32 cellular contexts compared by ENCODE assay signal in genomic region chr1:26429741-26430140, GRCh38. TPM values are rescaled to one million over a fixed set of nuclear protein-coding genes. Genes with fewer than 3 reads are reported as not detected.
DNase-seq lines count a peak whose midpoint lies in the region; ATAC-seq and TF ChIP-seq lines count a peak whose summit lies in the region.
"Had no signal": no experiment of that assay in that cellular context is flagged by ENCODE, and none has a peak within 500 bp of the region (broad histone marks: within the 10 kb centered on the region; RNA-seq: fewer than 3 reads in every experiment).

No MANE protein-coding gene starts in this region.

- H3K27ac ChIP-seq in GM23338 (ENCODE audit: low read depth) (peak overlapping the region; percentile 92), PC-3 (ENCODE audit: low read length) (no peak overlapping the region), iPS-20b (ENCODE audit: low read length) (no peak overlapping the region), sigmoid colon (no peak overlapping the region)
- H3K27ac ChIP-seq: brain microvascular endothelial cell, parathyroid adenoma, right atrium auricular region, SJSA1 had no signal

- H3K4me1 ChIP-seq in GM23338 (ENCODE audit: insufficient read depth) (peaks cover 61% of the 10 kb centered on the region), PC-3 (ENCODE audit: insufficient read depth, low read length) (peaks cover 26% of the 10 kb centered on the region), iPS-20b (ENCODE audit: insufficient read depth, low read length) (peaks cover 21% of the 10 kb centered on the region; the same call in 1 of the 2 replicates), sigmoid colon (peaks cover 0 to 29% (median 20%) of the 10 kb centered on the region in 4 donors)
- H3K4me1 ChIP-seq: parathyroid adenoma had no signal

- H3K4me2 ChIP-seq in GM23338, result peak overlapping the region; percentile 59
- H3K4me2 ChIP-seq in PC-3 (ENCODE audit: low read length), result no peak overlapping the region

- H3K27ac Mint-ChIP-seq in GM23338, result peak overlapping the region; percentile 89
- H3K27ac Mint-ChIP-seq: activated naive CD4-positive, alpha-beta T cell treated with anti-CD3 and anti-CD28 coated beads for 36 hours; CD8-positive, alpha-beta memory T cell; nephron progenitor cell; type B pancreatic cell had no signal

- H4K20me1 ChIP-seq in GM23338 (replicated peaks; ENCODE audit: insufficient read depth) (peaks cover 36% of the 10 kb centered on the region), PC-3 (ENCODE audit: low read length) (no peaks in the 10 kb centered on the region)

- POLR2A ChIA-PET in PC-3 (lab: Charles Lee; ENCODE audit: unreplicated experiment), result no interaction called here

- intact Hi-C loops in PC-3 (cut with micrococcal nuclease), result no loop called here
- intact Hi-C loops in sigmoid colon (cut with DNase I), result loop anchor here (5.0 kb wide), 1 partner anchor 152 kb away; no protein-coding TSS in a partner anchor

- H3K79me2 ChIP-seq in GM23338 (replicated peaks; ENCODE audit: insufficient read depth) (peaks cover 35% of the 10 kb centered on the region), PC-3 (ENCODE audit: low read length) (peaks cover 25% of the 10 kb centered on the region)
- H3K79me2 ChIP-seq: parathyroid adenoma had no signal

- H3K9me3 Mint-ChIP-seq in GM23338, result no peaks in the 10 kb centered on the region
- H3K9me3 Mint-ChIP-seq: activated naive CD4-positive, alpha-beta T cell treated with anti-CD3 and anti-CD28 coated beads for 36 hours; CD8-positive, alpha-beta memory T cell; nephron progenitor cell; type B pancreatic cell had no signal

- H3K4me3 Mint-ChIP-seq in GM23338, result peak overlapping the region; percentile 60
- H3K4me3 Mint-ChIP-seq: activated naive CD4-positive, alpha-beta T cell treated with anti-CD3 and anti-CD28 coated beads for 36 hours; nephron progenitor cell; type B pancreatic cell had no signal

- peaks cover 22% of the 10 kb centered on the region for H3K27me3 Mint-ChIP-seq in GM23338 (ENCODE audit: insufficient read depth, low read depth, poor library complexity)
- H3K27me3 Mint-ChIP-seq: type B pancreatic cell had no signal

- TF ChIP-seq POLR2A in sigmoid colon (IDR thresholded peaks at IDR 0.05), result no peak

- H3K27me3 ChIP-seq in GM23338 (ENCODE audit: insufficient read depth) (no peaks in the 10 kb centered on the region), PC-3 (ENCODE audit: low read length) (no peaks in the 10 kb centered on the region), iPS-20b (ENCODE audit: insufficient read depth, low read length) (no peaks in the 10 kb centered on the region), sigmoid colon (peaks cover 0 to 3% (median 0%) of the 10 kb centered on the region in 3 donors)
- H3K27me3 ChIP-seq: brain microvascular endothelial cell, right atrium auricular region had no signal

- peaks cover 59% of the 10 kb centered on the region for H3K4me1 Mint-ChIP-seq in GM23338

- H3K9me2 ChIP-seq in GM23338 (ENCODE audit: insufficient read depth) (no peaks in the 10 kb centered on the region), PC-3 (replicated peaks; ENCODE audit: low read length) (no peaks in the 10 kb centered on the region)

- H3K4me3 ChIP-seq in GM23338, result peak overlapping the region; percentile 22; the same call in 1 of the 2 replicates
- H3K4me3 ChIP-seq in PC-3 (ENCODE audit: low read length), result no peak overlapping the region
- H3K4me3 ChIP-seq in iPS-20b (ENCODE audit: low read length), result peak overlapping the region; percentile 51; the same call in 1 of the 2 replicates
- H3K4me3 ChIP-seq in sigmoid colon, result no peak overlapping the region
- H3K4me3 ChIP-seq: lung, right atrium auricular region, SJSA1 had no signal

- TF ChIP-seq CTCF in GM23338 (conservative IDR thresholded peaks at IDR 0.05; ENCODE audit: low read depth in 2 of 2) (no peak), PC-3 (conservative IDR thresholded peaks at IDR 0.05; ENCODE audit: low read depth, low read length) (no peak), sigmoid colon (IDR thresholded peaks at IDR 0.05) (no peak)

- no peaks in the 10 kb centered on the region for H3K9me3 ChIP-seq in PC-3 (ENCODE audit: low read length)
- no peaks in the 10 kb centered on the region for H3K9me3 ChIP-seq in iPS-20b (ENCODE audit: insufficient read depth, low read depth, low read length)
- no peaks in the 10 kb centered on the region for H3K9me3 ChIP-seq in sigmoid colon
- H3K9me3 ChIP-seq: right atrium auricular region, SJSA1 had no signal

- WGBS in sigmoid colon, 2 donors, result 93 to 95% methylated on average over 2 of the region's 2 CpGs

- peaks cover 62% of the 10 kb centered on the region for H3K36me3 Mint-ChIP-seq in GM23338 (ENCODE audit: low read depth)

- H3F3A ChIP-seq in GM23338 (replicated peaks; ENCODE audit: low read depth), result peaks cover 60% of the 10 kb centered on the region
- no peaks in the 10 kb centered on the region for H3F3A ChIP-seq in PC-3 (ENCODE audit: low read length, unreplicated experiment)

- H2AFZ ChIP-seq in GM23338 (no peak overlapping the region), PC-3 (ENCODE audit: low read length) (no peak overlapping the region)
- H2AFZ ChIP-seq: parathyroid adenoma had no signal

- CTCF ChIA-PET in PC-3 (lab: Charles Lee), result interaction anchor here (0.6 kb wide), 1 partner anchor 13 kb away, joined by 5 read pairs; no protein-coding TSS in a partner anchor

- H3K9ac ChIP-seq in PC-3 (ENCODE audit: low read length), result no peak overlapping the region
- peak overlapping the region; percentile 59 for H3K9ac ChIP-seq in iPS-20b (ENCODE audit: low read depth, low read length)
- H3K9ac ChIP-seq: parathyroid adenoma had no signal

- no peak for TF ChIP-seq EP300 in sigmoid colon (IDR thresholded peaks at IDR 0.05)

- TSS peak; percentile 6 for BruUV-seq in PC-3 (replicated peaks; lab: Mats Ljungman, UMichigan)

- peak; percentile 69 for DNase-seq in GM23338 (ENCODE audit: low spot score)
- no peak for DNase-seq in PC-3
- DNase-seq in HuH-7 (ENCODE audit: low spot score), result no peak
- DNase-seq in sigmoid colon, result no peak
- DNase-seq: activated CD4-positive, alpha-beta T cell treated with anti-CD3 and anti-CD28 coated beads, Interleukin-2, amount 50 U/mL, for 48 hours; activated naive CD4-positive, alpha-beta T cell treated with anti-CD3 and anti-CD28 coated beads for 36 hours; brain microvascular endothelial cell; CD8-positive, alpha-beta memory T cell; DMS 273 treated with DMSO at 0.1 percent for 48 hours; effector memory CD4-positive, alpha-beta T cell; EL; erythroblast; KBM-7; MM.1S; NCI-H1417; NCI-H345; nephron progenitor cell; stimulated activated CD4-positive, alpha-beta T cell treated with anti-CD3 and anti-CD28 coated beads, Interleukin-12 subunit alpha, Interleukin-12 subunit beta, amount 100 ng/mL, for 4 hours; stimulated activated CD4-positive, alpha-beta T cell treated with anti-CD3 and anti-CD28 coated beads, Interleukin-4, amount 100 ng/mL, for 1 hour; T-helper 1 cell had no signal

- H3K36me3 ChIP-seq in GM23338 (ENCODE audit: insufficient read depth), result peaks cover 36% of the 10 kb centered on the region
- H3K36me3 ChIP-seq in PC-3 (ENCODE audit: low read depth, low read length), result 0 out of 2 replicates have a peak, but pooled peaks cover 3% of the 10 kb centered on the region
- H3K36me3 ChIP-seq in iPS-20b (ENCODE audit: insufficient read depth, low read depth, low read length), result peaks cover 62% of the 10 kb centered on the region
- H3K36me3 ChIP-seq in sigmoid colon, result peaks cover 0 to 9% (median 0%) of the 10 kb centered on the region in 4 donors
- H3K36me3 ChIP-seq: right atrium auricular region had no signal

- ATAC-seq in GM23338 (peak; percentile 52), PC-3 (no peak), GM19395 (IDR thresholded peaks at IDR 0.05; ENCODE audit: unreplicated experiment) (no peak)
- ATAC-seq: activated CD4-positive, CD25-positive, alpha-beta regulatory T cell treated with anti-CD3 and anti-CD28 coated beads, Interleukin-2, amount 50 U/mL, for 24 hours had no signal

TF ChIP-seq in GM23338, 12 proteins besides CTCF, POLR2A, EP300 and RAD21 (continues in another document):
- TF ChIP-seq NANOG (IDR thresholded peaks at IDR 0.05; ENCODE audit: borderline replicate concordance), result no peak
- TF ChIP-seq STAT1 (IDR thresholded peaks at IDR 0.05; ENCODE audit: unreplicated experiment), result no peak

RNA-seq across cellular contexts. Expression of gene DHDDS, which starts 2.4 kb away (rescaled TPM):
- 47.2 and 49.5 TPM in 2 replicates for total RNA-seq in GM23338 (2014; rRNA removed; shearing (Covaris generic))
- 26.9 and 32.6 TPM in 2 replicates for polyA plus RNA-seq in GM23338 (2016; fragmentation: Nextera tagmentation; extraction: Ambion mirVana)
- total RNA-seq in PC-3 (2014; rRNA removed), result 49.6 and 52.8 TPM in 2 replicates
- 10 to 100 TPM; 16.6 to 33.5 (median 24.7) TPM for total RNA-seq in sigmoid colon
- 10 to 100 TPM; 46.2 to 64.3 (median 59.0) TPM for polyA plus RNA-seq in sigmoid colon

RNA-seq across cellular contexts. Expression of gene LIN28A, which starts 19.1 kb away (rescaled TPM):
- total RNA-seq in GM23338 (2014; rRNA removed; shearing (Covaris generic)), result 1,538 and 1,571 TPM in 2 replicates
- polyA plus RNA-seq in GM23338 (2016; fragmentation: Nextera tagmentation; extraction: Ambion mirVana), result 604 and 648 TPM in 2 replicates
- not detected in 2 replicates for total RNA-seq in PC-3 (2014; rRNA removed)
- not detected for total RNA-seq in sigmoid colon
- not detected for polyA plus RNA-seq in sigmoid colon
- total RNA-seq: activated naive CD4-positive, alpha-beta T cell treated with anti-CD3 and anti-CD28 coated beads for 36 hours; CD8-positive, alpha-beta memory T cell; H4; right atrium auricular region; RPMI7951; SJSA1; subcutaneous adipose tissue had no signal
- polyA plus RNA-seq: CD8-positive, alpha-beta memory T cell; lung had no signal

RNA-seq across cellular contexts. Expression of gene HMGN2, which starts 42.5 kb away (rescaled TPM):
- 330 and 377 TPM in 2 replicates for total RNA-seq in GM23338 (2014; rRNA removed; shearing (Covaris generic))
- polyA plus RNA-seq in GM23338 (2016; fragmentation: Nextera tagmentation; extraction: Ambion mirVana) (1,101 and 1,122 TPM in 2 replicates), sigmoid colon (100 to 1,000 TPM; 474 to 749 (median 570) TPM)
- total RNA-seq in PC-3 (2014; rRNA removed) (822 and 888 TPM in 2 replicates), sigmoid colon (100 to 1,000 TPM; 150 to 403 (median 234) TPM)

RNA-seq across cellular contexts. Expression of gene ZNF683, which starts 57.2 kb away (rescaled TPM):
- total RNA-seq in GM23338 (2014; rRNA removed; shearing (Covaris generic)), result not detected in 2 replicates
- polyA plus RNA-seq in GM23338 (2016; fragmentation: Nextera tagmentation; extraction: Ambion mirVana) (not detected in 2 replicates), sigmoid colon (under 1 TPM in 1 of 3 donors, not detected in 2; 0.52 TPM)
- total RNA-seq in PC-3 (2014; rRNA removed) (not detected in 2 replicates), sigmoid colon (not detected)
- total RNA-seq: A673; activated naive CD4-positive, alpha-beta T cell treated with anti-CD3 and anti-CD28 coated beads for 36 hours; H4; right atrium auricular region; RPMI7951; SJSA1; subcutaneous adipose tissue had no signal

Comparison
In these comparisons a context has a peak if more than half of its experiments do, and no peak if none do; other contexts are left out.
1. H3K4me3 ChIP-seq: peak in GM23338 (single experiment) and iPS-20b (single experiment); none in PC-3 (single experiment) and sigmoid colon (0 of 4).
2. RNA of gene LIN28A, which starts 19.1 kb away (total RNA-seq): 1,538 to 1,571 TPM in GM23338; not detected in PC-3 and not detected in sigmoid colon; every median in the first group is over 1,000 times any median in the second.